In genomic region chr19:39397360-39398296, GRCh38 we compare ENCODE assay signal across 8 cellular contexts. TPM values are rescaled to one million over a fixed set of nuclear protein-coding genes. Genes with fewer than 3 reads are reported as not detected.
A peak's percentile ranks its signal among the peaks of the same experiment; 100 is the strongest.
DNase-seq lines count a peak whose midpoint lies in the region; TF ChIP-seq lines count a peak whose summit lies in the region.

No MANE protein-coding gene starts in this region.

- no peaks in the 10 kb centered on the region for H3K9me3 Mint-ChIP-seq in neural crest cell

- no peak overlapping the region for H3K4me3 ChIP-seq in fibroblast of pulmonary artery (replicated peaks; ENCODE audit: low read depth, low read length)

- peaks cover 3% of the 10 kb centered on the region for H3K36me3 Mint-ChIP-seq in neural crest cell (ENCODE audit: low read depth)

- H3K4me3 Mint-ChIP-seq in neural crest cell = peak overlapping the region; percentile 42

- H3K4me1 Mint-ChIP-seq in neural crest cell = peaks cover 23% of the 10 kb centered on the region

- peak; percentile 44 for TF ChIP-seq POLR2A in GM19193 (IDR thresholded peaks at IDR 0.05; ENCODE audit: extremely low read depth, insufficient read depth, insufficient read length)

- DNase-seq in AG09319 (ENCODE audit: extremely low read depth, low read depth) (no peak), LHCN-M2 (ENCODE audit: low read depth) (peak; percentile 78), SHP77 (lab: John Stamatoyannopoulos, UW) (peak; percentile 75 to 80), fibroblast of pulmonary artery (ENCODE audit: low read depth) (peak; percentile 87), neural crest cell (ENCODE audit: low read depth, low spot score) (peak; percentile 88), stromal cell of bone marrow (ENCODE audit: low read depth) (peak; percentile 69)
- DNase-seq in activated T-helper 9 cell treated with anti-CD3 and anti-CD28 coated beads, Interleukin-2, amount 50 U/mL, for 16 hours (ENCODE audit: low read depth) = peak; percentile 89

- peak overlapping the region; percentile 59 for H3K27ac Mint-ChIP-seq in neural crest cell (ENCODE audit: unreplicated experiment)

- TF ChIP-seq CTCF in AG09319 (IDR thresholded peaks at IDR 0.05; ENCODE audit: low read depth, low read length) (peak; percentile 96), fibroblast of pulmonary artery (IDR thresholded peaks at IDR 0.05; ENCODE audit: low read length, missing control alignments) (peak; percentile 94), neural crest cell (conservative IDR thresholded peaks at IDR 0.05) (peak; percentile 94)

- H3K27me3 Mint-ChIP-seq in neural crest cell (ENCODE audit: low read depth) = no peaks in the 10 kb centered on the region

RNA-seq across cellular contexts. Expression of gene MED29, which starts 6.5 kb away (rescaled TPM):
- total RNA-seq in LHCN-M2 (2014; rRNA removed) = 32.8 and 38.7 TPM in 2 replicates
- polyA plus RNA-seq in LHCN-M2 (2012) = 24.7 TPM
- total RNA-seq in neural crest cell = 37.3 and 40.3 TPM in 2 replicates

RNA-seq across cellular contexts. Expression of gene PAF1, which starts 6.7 kb away (rescaled TPM):
- total RNA-seq in LHCN-M2 (2014; rRNA removed) (51.9 and 61.7 TPM in 2 replicates), neural crest cell (62.9 and 67.3 TPM in 2 replicates)
- polyA plus RNA-seq in LHCN-M2 (2012) = 78.7 TPM

RNA-seq across cellular contexts. Expression of gene ZFP36, which starts 9.0 kb away (rescaled TPM):
- total RNA-seq in LHCN-M2 (2014; rRNA removed) (9.3 and 15.0 TPM in 2 replicates), neural crest cell (4.0 TPM in 2 replicates)
- 16.3 TPM for polyA plus RNA-seq in LHCN-M2 (2012)

RNA-seq across cellular contexts. Expression of gene PLEKHG2, which starts 14.8 kb away (rescaled TPM):
- total RNA-seq in LHCN-M2 (2014; rRNA removed) = 19.9 and 23.4 TPM in 2 replicates
- polyA plus RNA-seq in LHCN-M2 (2012) = 27.7 TPM
- 120 and 135 TPM in 2 replicates for total RNA-seq in neural crest cell

RNA-seq across cellular contexts. Expression of gene RPS16, which starts 38.1 kb away (rescaled TPM):
- total RNA-seq in LHCN-M2 (2014; rRNA removed) = 159 and 209 TPM in 2 replicates
- 3,320 TPM for polyA plus RNA-seq in LHCN-M2 (2012)
- 2,020 and 2,116 TPM in 2 replicates for total RNA-seq in neural crest cell
